8 cellular contexts compared by ENCODE assay signal in the genomic region with DNA sequence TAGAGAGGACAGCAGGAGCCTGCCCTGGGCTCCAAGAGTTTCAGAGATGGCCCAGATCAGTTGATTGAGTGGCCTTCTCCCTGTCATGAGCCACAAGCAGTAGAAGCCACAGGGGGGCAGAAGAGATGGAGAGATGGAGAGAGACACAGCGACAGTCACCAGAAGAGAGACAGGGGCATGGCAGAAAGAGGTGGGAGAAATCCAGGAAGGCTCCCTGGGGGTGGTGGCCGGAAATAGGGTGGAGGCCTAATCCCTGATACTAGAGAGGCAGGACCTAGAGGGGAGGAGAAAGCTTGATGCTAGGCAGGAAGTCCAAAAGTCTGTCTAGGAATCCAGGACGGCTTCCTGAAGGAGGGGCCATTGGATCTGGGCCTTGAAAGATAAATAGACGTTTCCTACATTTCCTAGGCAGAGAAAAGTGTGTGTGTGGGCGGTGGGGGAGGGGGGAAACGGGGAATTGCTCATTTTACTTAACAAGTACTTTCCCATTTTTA.
DNase-seq lines count a peak whose midpoint lies in the region; ATAC-seq and TF ChIP-seq lines count a peak whose summit lies in the region.

No MANE protein-coding gene starts in this region.

- peaks cover 9 to 10% of the 10 kb centered on the region in 2 donors for H3K4me1 ChIP-seq in muscle layer of duodenum (ENCODE audit: control insufficient read depth in 1 of 2, insufficient read depth in 2 of 2, low read length in 2 of 2)

- no peak overlapping the region for H2AFZ ChIP-seq in SU-DHL-6 (ENCODE audit: low read depth, low read length, severe bottlenecking)

- ATAC-seq in central memory CD8-positive, alpha-beta T cell (replicated peaks; ENCODE audit: extremely low read depth, poor library complexity, severe bottlenecking): no peak
- no peak for ATAC-seq in GM21619 (IDR thresholded peaks at IDR 0.05; ENCODE audit: unreplicated experiment)

- DNase-seq in GM13977 (ENCODE audit: low spot score) (peak; percentile 73), NCI-H526 treated with DMSO at 0.1 percent for 48 hours (lab: John Stamatoyannopoulos, UW) (no peak), epidermal melanocyte (ENCODE audit: insufficient read length, low spot score) (no peak)
- no peak for DNase-seq in central memory CD8-positive, alpha-beta T cell (ENCODE audit: low spot score in 2 of 2)

- H3K36me3 Mint-ChIP-seq in central memory CD8-positive, alpha-beta T cell (ENCODE audit: insufficient read depth): peaks cover 6% of the 10 kb centered on the region

- H3K79me2 ChIP-seq in SU-DHL-6 (ENCODE audit: insufficient read depth, low read length): no peaks in the 10 kb centered on the region

- TF ChIP-seq CTCF in 22Rv1 (IDR thresholded peaks at IDR 0.05): peak; percentile 22; the same call in 1 of the 2 replicates
- TF ChIP-seq CTCF in GM13977 (IDR thresholded peaks at IDR 0.05; ENCODE audit: extremely low read depth, insufficient read depth, missing control alignments): peak; percentile 69
- peak; percentile 68 for TF ChIP-seq CTCF in SU-DHL-6 (IDR thresholded peaks at IDR 0.05; ENCODE audit: insufficient read depth, low read length, poor library complexity, severe bottlenecking)

- H3K9me2 ChIP-seq in SU-DHL-6 (replicated peaks; ENCODE audit: insufficient read depth, low read length): no peaks in the 10 kb centered on the region

- H3K4me3 ChIP-seq in SU-DHL-6 (ENCODE audit: insufficient read depth, low read length, poor library complexity, severe bottlenecking) (no peak overlapping the region), muscle layer of duodenum (ENCODE audit: low read depth in 1 of 2, low read length in 2 of 2) (peak overlapping the region in 1 of 2 donors; percentile 64)

- peaks cover 28% of the 10 kb centered on the region for H3K4me1 Mint-ChIP-seq in central memory CD8-positive, alpha-beta T cell

- in situ Hi-C loops in GM13977 (cut with MboI; ENCODE audit: low pct_unique_long_range_greater_than_20kb, low sequenced_read_pairs, unreplicated experiment): no loop called here

- H3K4me3 Mint-ChIP-seq in central memory CD8-positive, alpha-beta T cell: no peak overlapping the region

- no peaks in the 10 kb centered on the region for H3K27me3 Mint-ChIP-seq in central memory CD8-positive, alpha-beta T cell

- H3K27me3 ChIP-seq in SU-DHL-6 (ENCODE audit: low read length) (no peaks in the 10 kb centered on the region), muscle layer of duodenum (ENCODE audit: low read depth, low read length) (no peaks in the 10 kb centered on the region)

- H4K20me1 ChIP-seq in SU-DHL-6 (ENCODE audit: low read depth, low read length): no peaks in the 10 kb centered on the region

- H3K9me3 Mint-ChIP-seq in central memory CD8-positive, alpha-beta T cell: no peaks in the 10 kb centered on the region

- H3K36me3 ChIP-seq in SU-DHL-6 (ENCODE audit: low read length) (no peaks in the 10 kb centered on the region), muscle layer of duodenum (ENCODE audit: control insufficient read depth in 1 of 2, insufficient read depth in 2 of 2, low read length in 2 of 2) (no peaks in the 10 kb centered on the region)

- H3F3A ChIP-seq in SU-DHL-6 (ENCODE audit: insufficient read depth): peaks cover 4% of the 10 kb centered on the region

- H3K9me3 ChIP-seq in SU-DHL-6 (ENCODE audit: insufficient read depth, low read length) (no peaks in the 10 kb centered on the region), muscle layer of duodenum (ENCODE audit: control insufficient read depth in 1 of 2, low read length in 2 of 2) (no peaks in the 10 kb centered on the region)

- no peak overlapping the region for H3K4me2 ChIP-seq in SU-DHL-6 (ENCODE audit: low read depth, low read length, poor library complexity, severe bottlenecking)

- H3K27ac Mint-ChIP-seq in central memory CD8-positive, alpha-beta T cell (ENCODE audit: low read depth): peak overlapping the region; percentile 6

- H3K9ac ChIP-seq in SU-DHL-6 (ENCODE audit: low read length): no peak overlapping the region

- no peak overlapping the region for H3K27ac ChIP-seq in 22Rv1
- H3K27ac ChIP-seq in SU-DHL-6 (ENCODE audit: low read depth, low read length): no peak overlapping the region
- H3K27ac ChIP-seq in muscle layer of duodenum (ENCODE audit: low read length): peak overlapping the region; percentile 72
